In genomic region chr2:10166489-10167295, GRCh38 we compare ENCODE assay signal across 26 cellular contexts. TPM values are rescaled to one million over a fixed set of nuclear protein-coding genes. Genes with fewer than 3 reads are reported as not detected.
DNase-seq lines count a peak whose midpoint lies in the region; ATAC-seq lines count a peak whose summit lies in the region.
"Had no signal": no experiment of that assay in that cellular context is flagged by ENCODE, and none has a peak within 500 bp of the region (broad histone marks: within the 10 kb centered on the region; RNA-seq: fewer than 3 reads in every experiment).

No MANE protein-coding gene starts in this region.

- H3K4me1 Mint-ChIP-seq in natural killer cell treated with Interleukin-12 subunit alpha and Interleukin-12 subunit beta and Interleukin-15 and Interleukin-18, amount 100 ng/mL, for 72 hours (ENCODE audit: low read depth in 2 of 2): peaks cover 0 to 7% of the 10 kb centered on the region in 2 donors

- H2BK5ac ChIP-seq in trophoblast cell (ENCODE audit: low read depth, low read length, poor library complexity): no peak overlapping the region

- H4K12ac ChIP-seq in trophoblast cell (ENCODE audit: low read depth, low read length): no peak overlapping the region

- no peak overlapping the region for H2BK120ac ChIP-seq in trophoblast cell (ENCODE audit: insufficient read depth, low read length, poor library complexity)

- no peak overlapping the region for H3K14ac ChIP-seq in trophoblast cell (ENCODE audit: low read length)

- no peak overlapping the region for H2AFZ ChIP-seq in trophoblast cell (ENCODE audit: insufficient read depth, low read length, poor library complexity)

- no peaks in the 10 kb centered on the region for H3K27me3 Mint-ChIP-seq in natural killer cell treated with Interleukin-12 subunit alpha and Interleukin-12 subunit beta and Interleukin-15 and Interleukin-18, amount 100 ng/mL, for 72 hours

- DNase-seq in DMS79 treated with DMSO at 0.1 percent for 48 hours (lab: John Stamatoyannopoulos, UW) (peak; percentile 37), DMS79 (lab: John Stamatoyannopoulos, UW) (no peak), NCI-H1694 treated with DMSO at 0.1 percent for 48 hours (lab: John Stamatoyannopoulos, UW) (peak; percentile 57), NCI-H774 (lab: John Stamatoyannopoulos, UW) (peak; percentile 21), trophoblast cell (no peak), NCI-H146 treated with DMSO at 0.1 percent for 48 hours (lab: John Stamatoyannopoulos, UW; ENCODE audit: unreplicated experiment) (no peak)
- DNase-seq in natural killer cell treated with Interleukin-12 subunit alpha and Interleukin-12 subunit beta and Interleukin-15 and Interleukin-18, amount 100 ng/mL, for 72 hours (ENCODE audit: low spot score): no peak
- DNase-seq: 8988T; activated CD8-positive, alpha-beta memory T cell treated with anti-CD3 and anti-CD28 coated beads, Interleukin-2, amount 50 U/mL, for 48 hours; activated effector memory CD4-positive, alpha-beta T cell treated with Interleukin-2 at 50 U/mL for 16 hours; body of pancreas; effector memory CD4-positive, alpha-beta T cell; foreskin melanocyte; HFFc6; hippocampal formation; NCI-H1092 treated with DMSO at 0.1 percent for 48 hours; NCI-H446 treated with DMSO at 0.1 percent for 48 hours; retina; stimulated activated CD4-positive, alpha-beta T cell treated with anti-CD3 and anti-CD28 coated beads, Interleukin-12 subunit alpha, Interleukin-12 subunit beta, amount 100 ng/mL, for 4 hours; stimulated activated CD4-positive, alpha-beta T cell treated with anti-CD3 and anti-CD28 coated beads, Interleukin-4, amount 100 ng/mL, for 4 hours; stimulated activated naive CD8-positive, alpha-beta T cell treated with anti-CD3 and anti-CD28 coated beads, Interleukin-15, Interleukin-2, amounts not matched to agents 100 U/mL and 50 U/mL, for 24 hours; T-helper 2 cell; thyroid gland; WERI-Rb-1 had no signal

- no peak overlapping the region for H4K91ac ChIP-seq in trophoblast cell (ENCODE audit: low read depth, low read length)

- H3K4me3 ChIP-seq in trophoblast cell (ENCODE audit: low read depth, low read length): no peak overlapping the region
- H3K4me3 ChIP-seq: body of pancreas, thyroid gland had no signal

- no peaks in the 10 kb centered on the region for H3K36me3 ChIP-seq in trophoblast cell (ENCODE audit: control insufficient read depth in 1 of 2, insufficient read depth in 2 of 2, low read length in 2 of 2)
- H3K36me3 ChIP-seq: thyroid gland had no signal

- H3K9ac ChIP-seq in trophoblast cell (ENCODE audit: low read length): no peak overlapping the region

- H3K9me3 Mint-ChIP-seq in natural killer cell treated with Interleukin-12 subunit alpha and Interleukin-12 subunit beta and Interleukin-15 and Interleukin-18, amount 100 ng/mL, for 72 hours: no peaks in the 10 kb centered on the region
- H3K9me3 Mint-ChIP-seq: HFFc6 had no signal

- no peak overlapping the region for H3K4me3 Mint-ChIP-seq in natural killer cell treated with Interleukin-12 subunit alpha and Interleukin-12 subunit beta and Interleukin-15 and Interleukin-18, amount 100 ng/mL, for 72 hours
- H3K4me3 Mint-ChIP-seq: HFFc6 had no signal

- H3K4me2 ChIP-seq in trophoblast cell (ENCODE audit: low read length): no peak overlapping the region

- H3K36me3 Mint-ChIP-seq in natural killer cell treated with Interleukin-12 subunit alpha and Interleukin-12 subunit beta and Interleukin-15 and Interleukin-18, amount 100 ng/mL, for 72 hours: no peaks in the 10 kb centered on the region

- H3K4ac ChIP-seq in trophoblast cell (ENCODE audit: low read depth, low read length): no peak overlapping the region

- WGBS in trophoblast cell (ENCODE audit: extremely low coverage, insufficient coverage, insufficient read length): no CpG with 5 or more reads among the region's 23 CpGs

- no peak overlapping the region for H3K23ac ChIP-seq in trophoblast cell (ENCODE audit: low read length)

- no peaks in the 10 kb centered on the region for H3K79me2 ChIP-seq in trophoblast cell (ENCODE audit: control insufficient read depth, insufficient read depth, low read length, poor library complexity)

- H3K27ac Mint-ChIP-seq in natural killer cell treated with Interleukin-12 subunit alpha and Interleukin-12 subunit beta and Interleukin-15 and Interleukin-18, amount 100 ng/mL, for 72 hours: no peak overlapping the region
- H3K27ac Mint-ChIP-seq: HFFc6 had no signal

- peaks cover 2% of the 10 kb centered on the region for H3K79me1 ChIP-seq in trophoblast cell (ENCODE audit: low read length)

- ATAC-seq in natural killer cell treated with Interleukin-12 subunit alpha and Interleukin-12 subunit beta and Interleukin-15 and Interleukin-18, amount 100 ng/mL, for 72 hours: no peak
- ATAC-seq in HG02571 (IDR thresholded peaks at IDR 0.05; ENCODE audit: unreplicated experiment): no peak
- ATAC-seq: body of pancreas; esophagus mucosa; stimulated activated naive CD8-positive, alpha-beta T cell treated with anti-CD3 and anti-CD28 coated beads, Interleukin-15, Interleukin-2, amounts not matched to agents 100 U/mL and 50 U/mL, for 24 hours had no signal

- no peak overlapping the region for H2AK5ac ChIP-seq in trophoblast cell (ENCODE audit: low read length)

- H3K27ac ChIP-seq in trophoblast cell (ENCODE audit: low read depth, low read length): peak overlapping the region; percentile 57
- H3K27ac ChIP-seq: body of pancreas, thyroid gland, WERI-Rb-1 had no signal

- H3K27me3 ChIP-seq in trophoblast cell (ENCODE audit: insufficient read depth, low read length): no peaks in the 10 kb centered on the region
- H3K27me3 ChIP-seq: body of pancreas, thyroid gland had no signal

- H3K9me3 ChIP-seq in trophoblast cell (ENCODE audit: insufficient read depth, low read depth, low read length): no peaks in the 10 kb centered on the region
- H3K9me3 ChIP-seq: body of pancreas, thyroid gland had no signal

- H3K4me1 ChIP-seq in trophoblast cell (ENCODE audit: control insufficient read depth in 1 of 2, insufficient read depth in 2 of 2, low read length in 2 of 2): peaks cover 14 to 22% of the 10 kb centered on the region in 2 experiments

- H2BK12ac ChIP-seq in trophoblast cell (ENCODE audit: low read length): no peak overlapping the region

- no peak overlapping the region for H4K8ac ChIP-seq in trophoblast cell (ENCODE audit: low read depth, low read length)

- no peak overlapping the region for H3K18ac ChIP-seq in trophoblast cell (ENCODE audit: low read length)

RNA-seq across cellular contexts. Expression of gene RRM2, which starts 44.2 kb away (rescaled TPM):
- 208 and 228 TPM in 2 replicates for polyA plus RNA-seq in trophoblast cell (2013)
- total RNA-seq in natural killer cell treated with Interleukin-12 subunit alpha and Interleukin-12 subunit beta and Interleukin-15 and Interleukin-18, amount 100 ng/mL, for 72 hours: 100 to 1,000 TPM; 375 to 624 TPM
- total RNA-seq: body of pancreas had no signal

Comparison
In these comparisons a context has a peak if more than half of its experiments do, and no peak if none do; other contexts are left out.
1. DNase-seq: peak in DMS79 treated with DMSO at 0.1 percent for 48 hours (single experiment), NCI-H1694 treated with DMSO at 0.1 percent for 48 hours (single experiment) and NCI-H774 (single experiment); none in DMS79 (single experiment), trophoblast cell (0 of 2), natural killer cell treated with Interleukin-12 subunit alpha and Interleukin-12 subunit beta and Interleukin-15 and Interleukin-18, amount 100 ng/mL, for 72 hours (single experiment) and NCI-H146 treated with DMSO at 0.1 percent for 48 hours (single experiment).